1 cellular context compared by ENCODE assay signal in the genomic region with DNA sequence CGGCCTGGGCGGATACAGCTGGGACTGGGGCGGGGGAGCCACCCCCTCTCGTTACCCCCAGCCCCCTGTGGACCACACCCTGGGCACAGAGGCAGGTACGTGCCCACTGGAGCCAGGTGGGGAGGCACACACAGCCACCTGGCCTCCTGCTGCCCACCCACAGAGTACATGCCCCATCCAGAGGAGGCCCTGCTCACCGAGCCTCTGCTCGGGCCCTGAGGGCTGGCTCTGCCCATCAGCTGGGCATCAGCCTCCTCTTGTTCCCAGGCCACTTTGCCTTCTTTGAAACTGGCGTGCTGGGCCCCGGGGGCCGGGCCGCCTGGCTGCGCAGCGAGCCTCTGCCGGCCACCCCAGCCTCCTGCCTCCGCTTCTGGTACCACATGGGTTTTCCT.
TF ChIP-seq lines count a peak whose summit lies in the region.

No MANE protein-coding gene starts in this region.

TF ChIP-seq in SK-N-SH treated with all-trans-retinoic acid at 6 μM for 48 hours, 23 proteins besides CTCF, POLR2A, EP300 and RAD21 (continued from another document):
- TF ChIP-seq, protein P1, sequence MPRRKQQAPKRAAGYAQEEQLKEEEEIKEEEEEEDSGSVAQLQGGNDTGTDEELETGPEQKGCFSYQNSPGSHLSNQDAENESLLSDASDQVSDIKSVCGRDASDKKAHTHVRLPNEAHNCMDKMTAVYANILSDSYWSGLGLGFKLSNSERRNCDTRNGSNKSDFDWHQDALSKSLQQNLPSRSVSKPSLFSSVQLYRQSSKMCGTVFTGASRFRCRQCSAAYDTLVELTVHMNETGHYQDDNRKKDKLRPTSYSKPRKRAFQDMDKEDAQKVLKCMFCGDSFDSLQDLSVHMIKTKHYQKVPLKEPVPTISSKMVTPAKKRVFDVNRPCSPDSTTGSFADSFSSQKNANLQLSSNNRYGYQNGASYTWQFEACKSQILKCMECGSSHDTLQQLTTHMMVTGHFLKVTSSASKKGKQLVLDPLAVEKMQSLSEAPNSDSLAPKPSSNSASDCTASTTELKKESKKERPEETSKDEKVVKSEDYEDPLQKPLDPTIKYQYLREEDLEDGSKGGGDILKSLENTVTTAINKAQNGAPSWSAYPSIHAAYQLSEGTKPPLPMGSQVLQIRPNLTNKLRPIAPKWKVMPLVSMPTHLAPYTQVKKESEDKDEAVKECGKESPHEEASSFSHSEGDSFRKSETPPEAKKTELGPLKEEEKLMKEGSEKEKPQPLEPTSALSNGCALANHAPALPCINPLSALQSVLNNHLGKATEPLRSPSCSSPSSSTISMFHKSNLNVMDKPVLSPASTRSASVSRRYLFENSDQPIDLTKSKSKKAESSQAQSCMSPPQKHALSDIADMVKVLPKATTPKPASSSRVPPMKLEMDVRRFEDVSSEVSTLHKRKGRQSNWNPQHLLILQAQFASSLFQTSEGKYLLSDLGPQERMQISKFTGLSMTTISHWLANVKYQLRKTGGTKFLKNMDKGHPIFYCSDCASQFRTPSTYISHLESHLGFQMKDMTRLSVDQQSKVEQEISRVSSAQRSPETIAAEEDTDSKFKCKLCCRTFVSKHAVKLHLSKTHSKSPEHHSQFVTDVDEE (CRISPR knock-in tag; IDR thresholded peaks at IDR 0.05) = no peak
- no peak for TF ChIP-seq ZNF8 (CRISPR knock-in tag; IDR thresholded peaks at IDR 0.05)
- TF ChIP-seq TCF4 (CRISPR knock-in tag; IDR thresholded peaks at IDR 0.05; ENCODE audit: borderline replicate concordance) = no peak
- no peak for TF ChIP-seq ZC3H10 (CRISPR knock-in tag; IDR thresholded peaks at IDR 0.05)
